In the genomic region with DNA sequence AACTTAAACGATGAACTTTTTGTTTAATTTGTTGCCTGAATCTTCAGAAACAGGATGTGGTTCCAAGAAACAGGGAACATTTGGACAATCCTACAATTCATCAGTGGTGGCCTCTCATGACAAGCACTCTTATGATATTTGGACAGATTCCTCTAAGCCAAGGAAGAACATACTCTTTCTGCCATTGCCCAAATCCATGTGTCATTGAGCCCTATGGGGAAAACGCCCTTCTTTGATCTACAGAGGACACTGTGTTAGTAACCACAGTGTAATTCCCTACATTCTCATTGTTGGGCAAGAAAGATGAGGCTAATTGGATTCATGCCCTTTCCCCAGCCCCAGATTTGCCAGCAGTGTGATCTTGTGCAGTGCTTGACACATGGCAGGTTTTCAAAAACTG, we compare ENCODE assay signal across 9 cellular contexts.
"Had no signal": no experiment of that assay in that cellular context is flagged by ENCODE, and none has a peak within 500 bp of the region (broad histone marks: within the 10 kb centered on the region; RNA-seq: fewer than 3 reads in every experiment).

No MANE protein-coding gene starts in this region.

- H3K9me3 ChIP-seq: HAP-1 had no signal

- DNase-seq: GM23248, H7, HFFc6, KBM-7 had no signal

- H3K27ac ChIP-seq: GM23248, HL-60, KMS-11 had no signal

- H3K4me2 ChIP-seq: KMS-11 had no signal

- H3K36me3 ChIP-seq: HAP-1 had no signal

- H3K9ac ChIP-seq: GM23248, KMS-11 had no signal

- H3K4me3 ChIP-seq: GM23248, HAP-1 had no signal

- H3K4me1 ChIP-seq: HAP-1 had no signal

- ATAC-seq: HCT116, HepG2 had no signal

- H2AFZ ChIP-seq: GM23248 had no signal
